In genomic region chr6:152572395-152573061, GRCh38 we compare ENCODE assay signal across 17 cellular contexts.
DNase-seq lines count a peak whose midpoint lies in the region; ATAC-seq, FAIRE-seq and TF ChIP-seq lines count a peak whose summit lies in the region.
"Had no signal": no experiment of that assay in that cellular context is flagged by ENCODE, and none has a peak within 500 bp of the region (broad histone marks: within the 10 kb centered on the region; RNA-seq: fewer than 3 reads in every experiment).

No MANE protein-coding gene starts in this region.

- no peak overlapping the region for H2BK15ac ChIP-seq in neuronal stem cell (ENCODE audit: low read length)

- DNase-seq in A172 (ENCODE audit: low spot score): peak; percentile 5
- DNase-seq in lower lobe of right lung: no peak
- no peak for DNase-seq in activated gamma-delta T cell treated with Interleukin-2 at 50 U/mL for 16 hours
- DNase-seq in neuronal stem cell (ENCODE audit: low spot score): no peak
- no peak for DNase-seq in T-helper 1 cell
- DNase-seq: ACHN, activated B cell treated with CpG ODN at 0.5 μM for 24 hours, aorta, GDM1, NCI-H187 treated with DMSO at 0.1 percent for 48 hours, NCI-H82, T-cell had no signal

- H3K9me3 ChIP-seq in HEK293 (ENCODE audit: control insufficient read depth, insufficient read depth, low read depth, low read length): no peaks in the 10 kb centered on the region
- no peaks in the 10 kb centered on the region for H3K9me3 ChIP-seq in lower lobe of right lung
- no peaks in the 10 kb centered on the region for H3K9me3 ChIP-seq in neuronal stem cell (replicated peaks in 1 of 2; ENCODE audit: control insufficient read depth in 2 of 2, insufficient read depth in 1 of 2, low read depth in 1 of 2, low read length in 2 of 2)

- TF ChIP-seq CTCF in HEK293 (tag by site-specific recombination; IDR thresholded peaks at IDR 0.05): no peak
- TF ChIP-seq CTCF in lower lobe of right lung (IDR thresholded peaks at IDR 0.05): no peak

- H3K4ac ChIP-seq in neuronal stem cell (ENCODE audit: low read length): no peak overlapping the region

- H2AFZ ChIP-seq in neuronal stem cell (ENCODE audit: low read length): no peak overlapping the region

- POLR2A ChIA-PET in HEK293 (lab: Yijun Ruan, JAX): interaction anchor here (0.7 kb wide), 1 partner anchor 23 kb away, joined by 4 read pairs; no protein-coding TSS in a partner anchor

- H2BK12ac ChIP-seq in neuronal stem cell (ENCODE audit: low read length): no peak overlapping the region

- no peak overlapping the region for H3K14ac ChIP-seq in neuronal stem cell (ENCODE audit: low read length)

- H3K4me3 ChIP-seq in HEK293 (ENCODE audit: low read depth, low read length) (no peak overlapping the region), lower lobe of right lung (no peak overlapping the region), neuronal stem cell (ENCODE audit: low read length in 2 of 2) (no peak overlapping the region)

- H3K27ac ChIP-seq in HEK293 (ENCODE audit: extremely low read depth, low read depth, low read length) (peak overlapping the region; percentile 72), lower lobe of right lung (peak overlapping the region; percentile 37), neuronal stem cell (replicated peaks; ENCODE audit: low read length) (no peak overlapping the region)

- WGBS in neuronal stem cell (ENCODE audit: extremely low coverage in 2 of 2, insufficient read length in 2 of 2, insufficient replicate concordance in 1 of 2), 2 donors: no CpG with 5 or more reads among the region's 7 CpGs

- peaks cover 34% of the 10 kb centered on the region for H3K4me1 ChIP-seq in HEK293 (ENCODE audit: control insufficient read depth, insufficient read depth, low read length)
- peaks cover 40% of the 10 kb centered on the region for H3K4me1 ChIP-seq in lower lobe of right lung
- H3K4me1 ChIP-seq in neuronal stem cell (ENCODE audit: control insufficient read depth in 2 of 2, insufficient read depth in 1 of 2, low read depth in 1 of 2, low read length in 2 of 2): no peaks in the 10 kb centered on the region

- H3K27me3 ChIP-seq in lower lobe of right lung (ENCODE audit: low read depth) (no peaks in the 10 kb centered on the region), neuronal stem cell (ENCODE audit: control insufficient read depth in 3 of 3, insufficient read depth in 3 of 3, low read depth in 1 of 3, low read length in 3 of 3) (no peaks in the 10 kb centered on the region)

- H3K79me1 ChIP-seq in neuronal stem cell (ENCODE audit: low read depth, low read length): no peaks in the 10 kb centered on the region

- intact Hi-C loops in lower lobe of right lung (cut with DNase I): no loop called here

- no peak overlapping the region for H2AK5ac ChIP-seq in neuronal stem cell (ENCODE audit: low read depth, low read length)

- CTCF ChIA-PET in HEK293 (lab: Yijun Ruan, JAX): interaction anchor here (0.7 to 1.6 kb wide), 2 partner anchors 23 to 70 kb away, joined by 3 to 7 read pairs; no protein-coding TSS in a partner anchor

- no peak overlapping the region for H3K9ac ChIP-seq in neuronal stem cell (ENCODE audit: low read depth, low read length, poor library complexity)

- H3K18ac ChIP-seq in neuronal stem cell (ENCODE audit: low read length): no peak overlapping the region

- no peak overlapping the region for H4K91ac ChIP-seq in neuronal stem cell (ENCODE audit: low read depth, low read length, poor library complexity)

- H4K8ac ChIP-seq in neuronal stem cell (ENCODE audit: low read depth, low read length): no peak overlapping the region

- H2BK120ac ChIP-seq in neuronal stem cell (ENCODE audit: low read depth, low read length): no peak overlapping the region

- no peak overlapping the region for H3K4me2 ChIP-seq in neuronal stem cell (ENCODE audit: insufficient read depth, low read length, poor library complexity, severe bottlenecking)

- peak; percentile 96 for FAIRE-seq in endometrium (lab: Jason Lieb, UNC)
- FAIRE-seq: H54, RCC 7860 had no signal

- no peak overlapping the region for H3K23ac ChIP-seq in neuronal stem cell (ENCODE audit: low read depth, low read length, poor library complexity)

- H3K36me3 ChIP-seq in HEK293 (ENCODE audit: control insufficient read depth in 2 of 2, insufficient read depth in 1 of 2, low read length in 2 of 2) (no peaks in the 10 kb centered on the region), lower lobe of right lung (no peaks in the 10 kb centered on the region), neuronal stem cell (replicated peaks in 1 of 2; ENCODE audit: control insufficient read depth in 2 of 2, insufficient read depth in 2 of 2, low read length in 2 of 2) (no peaks in the 10 kb centered on the region)

- no peak overlapping the region for H2BK5ac ChIP-seq in neuronal stem cell (ENCODE audit: low read length)

- ATAC-seq in lower lobe of right lung (peak; percentile 42 to 78), HG02885 (IDR thresholded peaks at IDR 0.05; ENCODE audit: poor library complexity, unreplicated experiment) (no peak)
- ATAC-seq: T-cell had no signal

TF ChIP-seq in HEK293, 187 proteins besides CTCF, POLR2A, EP300 and RAD21 (continues in another document):
- TF ChIP-seq ZNF366 (tag by site-specific recombination; conservative IDR thresholded peaks at IDR 0.05) (peak; percentile 58), ZNF398 (tag by site-specific recombination; IDR thresholded peaks at IDR 0.05) (peak; percentile 63), ZBTB44 (tag by site-specific recombination; IDR thresholded peaks at IDR 0.05) (peak; percentile 48), MEIS1 (CRISPR knock-in tag; IDR thresholded peaks at IDR 0.05; ENCODE audit: borderline replicate concordance) (no peak)
- TF ChIP-seq, protein P1, sequence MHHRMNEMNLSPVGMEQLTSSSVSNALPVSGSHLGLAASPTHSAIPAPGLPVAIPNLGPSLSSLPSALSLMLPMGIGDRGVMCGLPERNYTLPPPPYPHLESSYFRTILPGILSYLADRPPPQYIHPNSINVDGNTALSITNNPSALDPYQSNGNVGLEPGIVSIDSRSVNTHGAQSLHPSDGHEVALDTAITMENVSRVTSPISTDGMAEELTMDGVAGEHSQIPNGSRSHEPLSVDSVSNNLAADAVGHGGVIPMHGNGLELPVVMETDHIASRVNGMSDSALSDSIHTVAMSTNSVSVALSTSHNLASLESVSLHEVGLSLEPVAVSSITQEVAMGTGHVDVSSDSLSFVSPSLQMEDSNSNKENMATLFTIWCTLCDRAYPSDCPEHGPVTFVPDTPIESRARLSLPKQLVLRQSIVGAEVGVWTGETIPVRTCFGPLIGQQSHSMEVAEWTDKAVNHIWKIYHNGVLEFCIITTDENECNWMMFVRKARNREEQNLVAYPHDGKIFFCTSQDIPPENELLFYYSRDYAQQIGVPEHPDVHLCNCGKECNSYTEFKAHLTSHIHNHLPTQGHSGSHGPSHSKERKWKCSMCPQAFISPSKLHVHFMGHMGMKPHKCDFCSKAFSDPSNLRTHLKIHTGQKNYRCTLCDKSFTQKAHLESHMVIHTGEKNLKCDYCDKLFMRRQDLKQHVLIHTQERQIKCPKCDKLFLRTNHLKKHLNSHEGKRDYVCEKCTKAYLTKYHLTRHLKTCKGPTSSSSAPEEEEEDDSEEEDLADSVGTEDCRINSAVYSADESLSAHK (tag by site-specific recombination; IDR thresholded peaks at IDR 0.05): peak; percentile 83
- TF ChIP-seq, protein P2, sequence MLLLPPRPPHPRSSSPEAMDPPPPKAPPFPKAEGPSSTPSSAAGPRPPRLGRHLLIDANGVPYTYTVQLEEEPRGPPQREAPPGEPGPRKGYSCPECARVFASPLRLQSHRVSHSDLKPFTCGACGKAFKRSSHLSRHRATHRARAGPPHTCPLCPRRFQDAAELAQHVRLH (tag by site-specific recombination; IDR thresholded peaks at IDR 0.05): peak; percentile 77
